1 cellular context compared by ENCODE assay signal in genomic region chr6:31462026-31462963, GRCh38.
TF ChIP-seq lines count a peak whose summit lies in the region.

No MANE protein-coding gene starts in this region.

TF ChIP-seq in K562, 482 proteins besides CTCF, POLR2A, EP300 and RAD21:
- TF ChIP-seq TFE3 (CRISPR knock-in tag; IDR thresholded peaks at IDR 0.05): peak; percentile 63
- TF ChIP-seq, protein P1, sequence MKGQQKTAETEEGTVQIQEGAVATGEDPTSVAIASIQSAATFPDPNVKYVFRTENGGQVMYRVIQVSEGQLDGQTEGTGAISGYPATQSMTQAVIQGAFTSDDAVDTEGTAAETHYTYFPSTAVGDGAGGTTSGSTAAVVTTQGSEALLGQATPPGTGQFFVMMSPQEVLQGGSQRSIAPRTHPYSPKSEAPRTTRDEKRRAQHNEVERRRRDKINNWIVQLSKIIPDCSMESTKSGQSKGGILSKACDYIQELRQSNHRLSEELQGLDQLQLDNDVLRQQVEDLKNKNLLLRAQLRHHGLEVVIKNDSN (CRISPR knock-in tag; IDR thresholded peaks at IDR 0.05): peak; percentile 30
- TF ChIP-seq MAZ (CRISPR knock-in tag; conservative IDR thresholded peaks at IDR 0.05 in 1 of 2, IDR thresholded peaks at IDR 0.05 in 1 of 2): no peak
